ENCODE assay signal across 31 cellular contexts in the genomic region with DNA sequence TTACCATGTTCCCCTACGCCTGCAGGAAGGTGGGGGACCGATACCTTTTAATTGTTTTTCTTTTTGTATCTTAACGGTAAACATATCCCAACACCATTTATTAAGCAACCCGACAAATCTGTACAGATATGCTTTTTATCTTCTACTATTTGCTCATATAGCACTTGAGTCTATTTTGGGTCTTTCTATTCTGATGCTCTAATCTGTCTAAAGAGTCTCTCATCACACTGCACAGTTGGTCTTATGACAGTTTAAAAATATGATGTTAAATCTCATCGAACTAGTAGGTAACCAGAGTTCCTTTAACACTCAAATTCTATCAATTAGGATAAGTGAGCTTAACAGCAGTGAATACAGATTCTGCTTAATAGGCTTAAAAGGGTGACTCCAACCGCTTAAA.
"Had no signal": no experiment of that assay in that cellular context is flagged by ENCODE, and none has a peak within 500 bp of the region (broad histone marks: within the 10 kb centered on the region; RNA-seq: fewer than 3 reads in every experiment).

No MANE protein-coding gene starts in this region.

- H3K4me1 ChIP-seq: adrenal gland, body of pancreas, breast epithelium, SJCRH30 had no signal

- H3K27ac ChIP-seq: adrenal gland, body of pancreas, breast epithelium, RWPE1, SJCRH30, SK-N-MC had no signal

- DNase-seq: activated CD4-positive, alpha-beta T cell treated with anti-CD3 and anti-CD28 coated beads for 36 hours; activated CD4-positive, alpha-beta T cell treated with anti-CD3 and anti-CD28 coated beads, Interleukin-2, amount 10 ng/mL, durations not matched to agents 7 days and 5 days; activated CD4-positive, alpha-beta T cell treated with anti-CD3 and anti-CD28 coated beads, Interleukin-2, amount 50 U/mL, for 48 hours; activated CD8-positive, alpha-beta T cell treated with anti-CD3 and anti-CD28 coated beads, Interleukin-2, amount 10 ng/mL, durations not matched to agents 7 days and 5 days; activated gamma-delta T cell treated with Interleukin-2 at 50 U/mL for 16 hours; activated naive CD4-positive, alpha-beta T cell treated with anti-CD3 and anti-CD28 coated beads for 36 hours; activated T-cell treated with anti-CD3 and anti-CD28 coated beads, Interleukin-2, amount 50 U/mL, for 4 hours; adrenal gland; body of pancreas; caudate nucleus; Kasumi-1; KG1; MG63; NCI-H1048; NCI-H1105 treated with DMSO at 0.1 percent for 48 hours; NCI-H1436 treated with DMSO at 0.1 percent for 48 hours; NCI-H1694 treated with DMSO at 0.1 percent for 48 hours; NCI-H2029; NCI-H2171; NCI-H510A; NCI-H526 treated with DMSO at 0.1 percent for 48 hours; NCI-H774; PC-3; SHP77; SJCRH30 had no signal

- H3K9me3 ChIP-seq: adrenal gland, body of pancreas, breast epithelium, MG63, SJCRH30 had no signal

- H3K4me3 ChIP-seq: adrenal gland, body of pancreas, breast epithelium, MG63, SJCRH30, SK-N-MC had no signal

- H3K27me3 ChIP-seq: adrenal gland, body of pancreas, breast epithelium, MG63, SJCRH30 had no signal

- H3K36me3 ChIP-seq: adrenal gland, breast epithelium, MG63, SJCRH30 had no signal

- ATAC-seq: activated CD4-positive, alpha-beta T cell treated with anti-CD3 and anti-CD28 coated beads for 36 hours; activated CD4-positive, CD25-positive, alpha-beta regulatory T cell treated with anti-CD3 and anti-CD28 coated beads, Interleukin-2, amount 50 U/mL, for 24 hours; activated CD8-positive, alpha-beta T cell treated with anti-CD3 and anti-CD28 coated beads, Interleukin-2, amount 10 ng/mL, durations not matched to agents 7 days and 5 days; activated naive CD4-positive, alpha-beta T cell treated with anti-CD3 and anti-CD28 coated beads, Interleukin-2, amount 50 U/mL, for 72 hours; activated T-cell treated with anti-CD3 and anti-CD28 coated beads, Interleukin-2, amount 50 U/mL, for 4 hours; body of pancreas; PC-3; WTC11 had no signal
